Comparison of ENCODE assay signal across 21 cellular contexts in genomic region chr17:3809135-3809534, GRCh38.
"Had no signal": no experiment of that assay in that cellular context is flagged by ENCODE, and none has a peak within 500 bp of the region (broad histone marks: within the 10 kb centered on the region; RNA-seq: fewer than 3 reads in every experiment).

No MANE protein-coding gene starts in this region.

- H3K79me2 ChIP-seq: hepatocyte had no signal

- H3K9me3 ChIP-seq: left lung, thoracic aorta, upper lobe of left lung had no signal

- FAIRE-seq: small intestine had no signal

- H3K4me2 ChIP-seq: hepatocyte had no signal

- H3K27ac ChIP-seq: hepatocyte, left lung, thoracic aorta, upper lobe of left lung had no signal

- H3K27me3 ChIP-seq: hepatocyte, left lung, upper lobe of left lung had no signal

- H3K4me3 ChIP-seq: hepatocyte, left lung, lung, thoracic aorta, upper lobe of left lung had no signal

- ATAC-seq: activated T-cell treated with anti-CD3 and anti-CD28 coated beads, Interleukin-2, amount 50 U/mL, for 72 hours; left lung; naive thymus-derived CD4-positive, alpha-beta T cell; sciatic nerve; stimulated activated naive B cell treated with anti-CD40 and anti-IgM and Interleukin-4, amounts not matched to agents 10 μg/mL and 1 μg/mL and 100 μg/mL, for 72 hours had no signal

- DNase-seq: activated B cell treated with CpG ODN at 0.5 μM for 24 hours; activated CD4-positive, alpha-beta memory T cell treated with anti-CD3 and anti-CD28 coated beads, Interleukin-2, amount 10 ng/mL, durations not matched to agents 7 days and 5 days; activated CD4-positive, alpha-beta T cell treated with anti-CD3 and anti-CD28 coated beads for 4 hours; activated gamma-delta T cell; activated naive CD8-positive, alpha-beta T cell treated with anti-CD3 and anti-CD28 coated beads, Interleukin-2, amount 10 ng/mL, durations not matched to agents 7 days and 5 days; activated T-cell treated with anti-CD3 and anti-CD28 coated beads, Interleukin-2, amount 50 U/mL, for 72 hours; amygdala; erythroblast; foreskin melanocyte; immature natural killer cell; left lung; naive thymus-derived CD4-positive, alpha-beta T cell; occipital lobe; small intestine; stimulated activated CD4-positive, alpha-beta T cell treated with anti-CD3 and anti-CD28 coated beads, Interleukin-15, amount 100 ng/mL, for 24 hours; stimulated activated naive B cell treated with anti-CD40 and anti-IgM and Interleukin-4, amounts not matched to agents 10 μg/mL and 1 μg/mL and 100 μg/mL, for 72 hours; upper lobe of left lung had no signal

- H2AFZ ChIP-seq: hepatocyte had no signal
